1 cellular context compared by ENCODE assay signal in the genomic region with DNA sequence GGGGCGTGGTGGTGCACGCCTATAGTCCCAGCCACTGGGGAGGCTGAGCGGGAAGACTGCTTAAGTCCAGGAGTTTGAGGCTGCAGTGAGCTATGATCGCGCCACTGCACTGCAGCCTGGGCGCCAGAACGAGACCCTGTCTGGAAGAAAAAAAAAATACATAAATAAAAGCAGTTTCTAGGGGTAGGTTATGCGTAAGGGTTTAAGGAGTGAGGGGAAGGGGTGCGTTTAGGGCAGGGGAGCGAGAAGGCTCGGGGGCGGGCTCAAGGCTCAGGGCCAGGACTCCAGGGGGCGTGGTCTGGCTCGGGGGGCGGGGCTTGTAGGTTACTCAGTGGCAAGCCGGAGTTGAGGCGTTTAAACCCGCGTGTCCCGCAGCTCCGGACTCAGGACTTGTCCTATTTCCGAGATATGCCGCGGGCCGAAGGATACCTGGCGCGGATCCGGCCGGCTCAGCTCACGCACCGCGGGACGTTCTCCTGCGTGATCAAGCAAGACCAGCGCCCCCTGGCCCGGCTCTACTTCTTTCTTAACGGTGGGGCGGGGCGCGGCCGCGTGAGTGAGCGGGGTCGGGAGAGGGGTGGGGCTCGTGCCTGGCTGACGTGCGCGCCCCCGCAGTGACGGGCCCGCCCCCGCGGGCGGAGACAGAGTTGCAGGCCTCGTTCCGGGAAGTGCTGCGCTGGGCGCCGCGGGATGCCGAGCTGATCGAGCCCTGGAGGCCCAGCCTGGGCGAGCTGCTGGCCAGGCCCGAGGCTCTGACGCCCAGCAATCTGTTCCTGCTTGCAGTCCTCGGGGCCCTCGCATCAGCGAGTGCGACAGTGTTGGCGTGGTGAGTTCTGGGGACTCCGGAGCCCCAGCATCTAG.
TF ChIP-seq lines count a peak whose summit lies in the region.

No MANE protein-coding gene starts in this region.

TF ChIP-seq in HCT116, 20 proteins besides CTCF, POLR2A, EP300 and RAD21 (continued from another document):
- TF ChIP-seq, protein P1, sequence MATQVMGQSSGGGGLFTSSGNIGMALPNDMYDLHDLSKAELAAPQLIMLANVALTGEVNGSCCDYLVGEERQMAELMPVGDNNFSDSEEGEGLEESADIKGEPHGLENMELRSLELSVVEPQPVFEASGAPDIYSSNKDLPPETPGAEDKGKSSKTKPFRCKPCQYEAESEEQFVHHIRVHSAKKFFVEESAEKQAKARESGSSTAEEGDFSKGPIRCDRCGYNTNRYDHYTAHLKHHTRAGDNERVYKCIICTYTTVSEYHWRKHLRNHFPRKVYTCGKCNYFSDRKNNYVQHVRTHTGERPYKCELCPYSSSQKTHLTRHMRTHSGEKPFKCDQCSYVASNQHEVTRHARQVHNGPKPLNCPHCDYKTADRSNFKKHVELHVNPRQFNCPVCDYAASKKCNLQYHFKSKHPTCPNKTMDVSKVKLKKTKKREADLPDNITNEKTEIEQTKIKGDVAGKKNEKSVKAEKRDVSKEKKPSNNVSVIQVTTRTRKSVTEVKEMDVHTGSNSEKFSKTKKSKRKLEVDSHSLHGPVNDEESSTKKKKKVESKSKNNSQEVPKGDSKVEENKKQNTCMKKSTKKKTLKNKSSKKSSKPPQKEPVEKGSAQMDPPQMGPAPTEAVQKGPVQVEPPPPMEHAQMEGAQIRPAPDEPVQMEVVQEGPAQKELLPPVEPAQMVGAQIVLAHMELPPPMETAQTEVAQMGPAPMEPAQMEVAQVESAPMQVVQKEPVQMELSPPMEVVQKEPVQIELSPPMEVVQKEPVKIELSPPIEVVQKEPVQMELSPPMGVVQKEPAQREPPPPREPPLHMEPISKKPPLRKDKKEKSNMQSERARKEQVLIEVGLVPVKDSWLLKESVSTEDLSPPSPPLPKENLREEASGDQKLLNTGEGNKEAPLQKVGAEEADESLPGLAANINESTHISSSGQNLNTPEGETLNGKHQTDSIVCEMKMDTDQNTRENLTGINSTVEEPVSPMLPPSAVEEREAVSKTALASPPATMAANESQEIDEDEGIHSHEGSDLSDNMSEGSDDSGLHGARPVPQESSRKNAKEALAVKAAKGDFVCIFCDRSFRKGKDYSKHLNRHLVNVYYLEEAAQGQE (IDR thresholded peaks at IDR 0.05; ENCODE audit: low read depth): no peak
- peak; percentile 94 for TF ChIP-seq EGR1 (IDR thresholded peaks at IDR 0.05; ENCODE audit: low read depth)
- TF ChIP-seq ZFX (IDR thresholded peaks at IDR 0.05): peak; percentile 88
- TF ChIP-seq MAX (IDR thresholded peaks at IDR 0.05): peak; percentile 70
- TF ChIP-seq YY1 (IDR thresholded peaks at IDR 0.05; ENCODE audit: extremely low read depth, insufficient replicate concordance, low read depth, low read length): peak; percentile 34
- no peak; the same call in 1 of the 2 replicates for TF ChIP-seq ELF1 (IDR thresholded peaks at IDR 0.05; ENCODE audit: borderline replicate concordance, low read depth)
- TF ChIP-seq SP1 (IDR thresholded peaks at IDR 0.05; ENCODE audit: low read depth): no peak
- TF ChIP-seq ZNF274 (IDR thresholded peaks at IDR 0.05; ENCODE audit: low read depth, low read length): no peak
- TF ChIP-seq ZBTB33 (IDR thresholded peaks at IDR 0.05; ENCODE audit: extremely low read depth, insufficient replicate concordance, low read length): no peak
- TF ChIP-seq CEBPB (IDR thresholded peaks at IDR 0.05; ENCODE audit: low read depth): no peak
- TF ChIP-seq SRF (IDR thresholded peaks at IDR 0.05; ENCODE audit: low read depth): no peak
- TF ChIP-seq JUND (IDR thresholded peaks at IDR 0.05): no peak
- no peak for TF ChIP-seq EZH2 (IDR thresholded peaks at IDR 0.05)
- TF ChIP-seq FOSL1 (IDR thresholded peaks at IDR 0.05; ENCODE audit: low read depth): no peak
